29 cellular contexts compared by ENCODE assay signal in the genomic region with DNA sequence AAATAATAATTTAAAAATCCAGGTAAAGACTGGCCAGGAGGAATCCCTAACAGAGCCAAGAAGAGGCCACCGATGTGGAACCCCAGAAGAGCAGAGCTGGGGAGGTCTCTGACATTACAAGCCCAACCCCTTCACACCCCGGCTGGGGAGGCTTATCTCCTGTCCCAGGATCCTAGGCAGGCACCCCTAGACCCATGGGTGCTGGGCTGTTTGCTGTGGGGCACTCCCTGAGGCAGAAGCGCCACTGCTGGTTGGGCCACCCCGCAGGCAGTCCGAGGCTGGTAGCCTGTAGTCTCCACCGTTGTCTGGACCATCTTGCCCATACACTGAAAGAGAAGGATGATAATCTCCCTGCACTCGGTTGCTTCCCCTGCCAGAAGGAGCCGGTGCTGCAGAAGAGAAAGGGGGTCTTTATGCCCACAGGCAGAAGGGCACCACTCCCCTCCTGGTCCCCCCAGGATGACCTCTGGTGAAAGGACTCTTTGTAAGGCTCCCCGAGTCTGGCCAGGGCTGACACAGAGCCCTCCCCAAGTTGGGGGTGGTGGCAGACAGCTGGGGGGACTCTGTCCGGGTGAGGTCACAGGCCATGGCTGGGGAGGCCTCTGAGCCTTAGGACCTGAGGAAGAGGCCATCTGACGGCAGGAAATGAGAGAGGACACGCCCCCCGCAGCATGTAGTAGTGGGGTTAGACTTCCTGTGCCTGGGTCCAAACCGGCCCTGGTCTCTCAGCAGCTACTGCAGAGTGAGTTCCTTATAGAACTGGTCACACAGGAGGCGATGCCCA. TPM values are rescaled to one million over a fixed set of nuclear protein-coding genes. Genes with fewer than 3 reads are reported as not detected.
DNase-seq lines count a peak whose midpoint lies in the region; ATAC-seq, FAIRE-seq and TF ChIP-seq lines count a peak whose summit lies in the region.
"Had no signal": no experiment of that assay in that cellular context is flagged by ENCODE, and none has a peak within 500 bp of the region (broad histone marks: within the 10 kb centered on the region; RNA-seq: fewer than 3 reads in every experiment).

No MANE protein-coding gene starts in this region.

- H3K4me3 Mint-ChIP-seq in activated CD4-positive, alpha-beta memory T cell treated with anti-CD3 and anti-CD28 coated beads, Interleukin-2, amount 10 ng/mL, durations not matched to agents 7 days and 5 days = no peak overlapping the region
- no peak overlapping the region for H3K4me3 Mint-ChIP-seq in activated CD4-positive, alpha-beta memory T cell treated with anti-CD3 and anti-CD28 coated beads for 36 hours
- no peak overlapping the region for H3K4me3 Mint-ChIP-seq in activated CD8-positive, alpha-beta T cell treated with anti-CD3 and anti-CD28 coated beads, Interleukin-2, amount 10 ng/mL, durations not matched to agents 7 days and 5 days
- peak overlapping the region; percentile 50 for H3K4me3 Mint-ChIP-seq in neural crest cell
- H3K4me3 Mint-ChIP-seq: activated CD4-positive, alpha-beta T cell treated with anti-CD3 and anti-CD28 coated beads for 36 hours; central memory CD8-positive, alpha-beta T cell; H9; natural killer cell; stimulated activated naive B cell treated with anti-CD40 and anti-IgM and Interleukin-4, amounts not matched to agents 10 μg/mL and 1 μg/mL and 100 μg/mL, for 72 hours; T-helper 17 cell had no signal

- no peaks in the 10 kb centered on the region for H3K9me3 Mint-ChIP-seq in activated CD4-positive, alpha-beta memory T cell treated with anti-CD3 and anti-CD28 coated beads, Interleukin-2, amount 10 ng/mL, durations not matched to agents 7 days and 5 days
- H3K9me3 Mint-ChIP-seq in activated CD4-positive, alpha-beta memory T cell treated with anti-CD3 and anti-CD28 coated beads for 36 hours = no peaks in the 10 kb centered on the region
- no peaks in the 10 kb centered on the region for H3K9me3 Mint-ChIP-seq in activated CD8-positive, alpha-beta T cell treated with anti-CD3 and anti-CD28 coated beads, Interleukin-2, amount 10 ng/mL, durations not matched to agents 7 days and 5 days (ENCODE audit: insufficient read depth)
- no peaks in the 10 kb centered on the region for H3K9me3 Mint-ChIP-seq in neural crest cell
- H3K9me3 Mint-ChIP-seq: CD4-positive, alpha-beta memory T cell; central memory CD8-positive, alpha-beta T cell; H9; natural killer cell; stimulated activated naive B cell treated with anti-CD40 and anti-IgM and Interleukin-4, amounts not matched to agents 10 μg/mL and 1 μg/mL and 100 μg/mL, for 72 hours had no signal

- CTCF ChIA-PET in activated CD4-positive, alpha-beta memory T cell treated with anti-CD3 and anti-CD28 coated beads, Interleukin-2, amount 10 ng/mL, durations not matched to agents 7 days and 5 days (lab: Charles Lee) = interaction anchor here (0.6 to 1.4 kb wide), 3 partner anchors 20 to 270 kb away, joined by 3 read pairs; no protein-coding TSS in a partner anchor
- CTCF ChIA-PET in activated CD4-positive, alpha-beta memory T cell treated with anti-CD3 and anti-CD28 coated beads for 36 hours (lab: Charles Lee) = no interaction called here
- CTCF ChIA-PET in activated CD8-positive, alpha-beta T cell treated with anti-CD3 and anti-CD28 coated beads, Interleukin-2, amount 10 ng/mL, durations not matched to agents 7 days and 5 days (lab: Charles Lee) = no interaction called here

- intact Hi-C loops in activated CD4-positive, alpha-beta memory T cell treated with anti-CD3 and anti-CD28 coated beads for 36 hours (cut with micrococcal nuclease) = no loop called here

- no peak for TF ChIP-seq POLR2A in GM12891 (IDR thresholded peaks at IDR 0.05; ENCODE audit: low read depth, low read length)

- peak; percentile 29 for DNase-seq in activated CD4-positive, alpha-beta memory T cell treated with anti-CD3 and anti-CD28 coated beads, Interleukin-2, amount 10 ng/mL, durations not matched to agents 7 days and 5 days
- no peak for DNase-seq in activated CD4-positive, alpha-beta memory T cell treated with anti-CD3 and anti-CD28 coated beads for 36 hours
- DNase-seq in GM12891 (ENCODE audit: insufficient read length, low spot score) = no peak
- DNase-seq in activated CD8-positive, alpha-beta T cell treated with anti-CD3 and anti-CD28 coated beads, Interleukin-2, amount 10 ng/mL, durations not matched to agents 7 days and 5 days = peak; percentile 51
- peak; percentile 42 for DNase-seq in neural crest cell (ENCODE audit: low read depth, low spot score)
- no peak for DNase-seq in cerebellum (ENCODE audit: low spot score)
- DNase-seq in stimulated activated CD4-positive, alpha-beta T cell treated with anti-CD3 and anti-CD28 coated beads, Interleukin-2, amount 100 ng/mL, for 48 hours = no peak
- DNase-seq: activated CD4-positive, alpha-beta T cell treated with anti-CD3 and anti-CD28 coated beads for 36 hours; activated T-cell treated with anti-CD3 and anti-CD28 coated beads, Interleukin-2, amount 50 U/mL, for 48 hours; CD4-positive, alpha-beta memory T cell; esophagus squamous epithelium; foreskin melanocyte; H9; KG1; mammary epithelial cell; MM.1S; mucosa of descending colon; natural killer cell; NCI-H1417; NCI-H2081; NCI-H524 treated with DMSO at 0.1 percent for 48 hours; SHP77; stimulated activated CD4-positive, alpha-beta T cell treated with anti-CD3 and anti-CD28 coated beads, Interleukin-15, amount 100 ng/mL, for 24 hours; stimulated activated naive B cell treated with anti-CD40 and anti-IgM and Interleukin-4, amounts not matched to agents 10 μg/mL and 1 μg/mL and 100 μg/mL, for 72 hours; T-helper 17 cell had no signal

- H3K27ac Mint-ChIP-seq in activated CD4-positive, alpha-beta memory T cell treated with anti-CD3 and anti-CD28 coated beads, Interleukin-2, amount 10 ng/mL, durations not matched to agents 7 days and 5 days = peak overlapping the region; percentile 19
- H3K27ac Mint-ChIP-seq in activated CD4-positive, alpha-beta memory T cell treated with anti-CD3 and anti-CD28 coated beads for 36 hours = no peak overlapping the region
- H3K27ac Mint-ChIP-seq in activated CD8-positive, alpha-beta T cell treated with anti-CD3 and anti-CD28 coated beads, Interleukin-2, amount 10 ng/mL, durations not matched to agents 7 days and 5 days = peak overlapping the region; percentile 32
- H3K27ac Mint-ChIP-seq in neural crest cell (ENCODE audit: unreplicated experiment) = peak overlapping the region; percentile 94
- H3K27ac Mint-ChIP-seq: activated CD4-positive, alpha-beta T cell treated with anti-CD3 and anti-CD28 coated beads for 36 hours; CD4-positive, alpha-beta memory T cell; natural killer cell; stimulated activated naive B cell treated with anti-CD40 and anti-IgM and Interleukin-4, amounts not matched to agents 10 μg/mL and 1 μg/mL and 100 μg/mL, for 72 hours; T-helper 17 cell had no signal

- H3K36me3 Mint-ChIP-seq in activated CD4-positive, alpha-beta memory T cell treated with anti-CD3 and anti-CD28 coated beads, Interleukin-2, amount 10 ng/mL, durations not matched to agents 7 days and 5 days (ENCODE audit: low read depth) = no peaks in the 10 kb centered on the region
- H3K36me3 Mint-ChIP-seq in activated CD4-positive, alpha-beta memory T cell treated with anti-CD3 and anti-CD28 coated beads for 36 hours = no peaks in the 10 kb centered on the region
- H3K36me3 Mint-ChIP-seq in activated CD8-positive, alpha-beta T cell treated with anti-CD3 and anti-CD28 coated beads, Interleukin-2, amount 10 ng/mL, durations not matched to agents 7 days and 5 days (ENCODE audit: low read depth) = no peaks in the 10 kb centered on the region
- no peaks in the 10 kb centered on the region for H3K36me3 Mint-ChIP-seq in neural crest cell (ENCODE audit: low read depth)
- H3K36me3 Mint-ChIP-seq: CD4-positive, alpha-beta memory T cell; natural killer cell; stimulated activated naive B cell treated with anti-CD40 and anti-IgM and Interleukin-4, amounts not matched to agents 10 μg/mL and 1 μg/mL and 100 μg/mL, for 72 hours had no signal

- TF ChIP-seq CTCF in neural crest cell (conservative IDR thresholded peaks at IDR 0.05) = no peak

- ATAC-seq in activated CD8-positive, alpha-beta T cell treated with anti-CD3 and anti-CD28 coated beads, Interleukin-2, amount 10 ng/mL, durations not matched to agents 7 days and 5 days = peak; percentile 43
- ATAC-seq in GM21423 (IDR thresholded peaks at IDR 0.05; ENCODE audit: unreplicated experiment) = no peak
- ATAC-seq: activated CD4-positive, alpha-beta T cell treated with anti-CD3 and anti-CD28 coated beads for 36 hours; mucosa of descending colon; stimulated activated naive B cell treated with anti-CD40 and anti-IgM and Interleukin-4, amounts not matched to agents 10 μg/mL and 1 μg/mL and 100 μg/mL, for 72 hours; T-helper 17 cell had no signal

- peaks cover 11% of the 10 kb centered on the region for H3K4me1 Mint-ChIP-seq in activated CD4-positive, alpha-beta memory T cell treated with anti-CD3 and anti-CD28 coated beads, Interleukin-2, amount 10 ng/mL, durations not matched to agents 7 days and 5 days
- no peaks in the 10 kb centered on the region for H3K4me1 Mint-ChIP-seq in activated CD4-positive, alpha-beta memory T cell treated with anti-CD3 and anti-CD28 coated beads for 36 hours (ENCODE audit: low read depth)
- H3K4me1 Mint-ChIP-seq in activated CD8-positive, alpha-beta T cell treated with anti-CD3 and anti-CD28 coated beads, Interleukin-2, amount 10 ng/mL, durations not matched to agents 7 days and 5 days (ENCODE audit: low read depth) = peaks cover 17% of the 10 kb centered on the region
- H3K4me1 Mint-ChIP-seq in neural crest cell = peaks cover 51% of the 10 kb centered on the region
- H3K4me1 Mint-ChIP-seq: activated CD4-positive, alpha-beta T cell treated with anti-CD3 and anti-CD28 coated beads for 36 hours; stimulated activated naive B cell treated with anti-CD40 and anti-IgM and Interleukin-4, amounts not matched to agents 10 μg/mL and 1 μg/mL and 100 μg/mL, for 72 hours had no signal

- POLR2A ChIA-PET in activated CD4-positive, alpha-beta memory T cell treated with anti-CD3 and anti-CD28 coated beads, Interleukin-2, amount 10 ng/mL, durations not matched to agents 7 days and 5 days (lab: Charles Lee) = interaction anchor here (0.8 kb wide), 1 partner anchor 34 kb away, joined by 3 read pairs; the partner anchor contains the start of gene CFAP20
- POLR2A ChIA-PET in activated CD4-positive, alpha-beta memory T cell treated with anti-CD3 and anti-CD28 coated beads for 36 hours (lab: Charles Lee) = no interaction called here
- POLR2A ChIA-PET in activated CD8-positive, alpha-beta T cell treated with anti-CD3 and anti-CD28 coated beads, Interleukin-2, amount 10 ng/mL, durations not matched to agents 7 days and 5 days (lab: Charles Lee) = no interaction called here

- H3K27me3 Mint-ChIP-seq in activated CD4-positive, alpha-beta memory T cell treated with anti-CD3 and anti-CD28 coated beads, Interleukin-2, amount 10 ng/mL, durations not matched to agents 7 days and 5 days = peaks cover 3% of the 10 kb centered on the region
- peaks cover 2% of the 10 kb centered on the region for H3K27me3 Mint-ChIP-seq in activated CD4-positive, alpha-beta memory T cell treated with anti-CD3 and anti-CD28 coated beads for 36 hours
- peaks cover 6% of the 10 kb centered on the region for H3K27me3 Mint-ChIP-seq in activated CD8-positive, alpha-beta T cell treated with anti-CD3 and anti-CD28 coated beads, Interleukin-2, amount 10 ng/mL, durations not matched to agents 7 days and 5 days (ENCODE audit: low read depth)
- no peaks in the 10 kb centered on the region for H3K27me3 Mint-ChIP-seq in neural crest cell (ENCODE audit: low read depth)
- H3K27me3 Mint-ChIP-seq: central memory CD8-positive, alpha-beta T cell had no signal

- FAIRE-seq in GM12891 (lab: Jason Lieb, UNC) = peak; percentile 9
- FAIRE-seq: A204.1, endometrium had no signal

RNA-seq across cellular contexts. Expression of gene CFAP20, which starts 34.2 kb away (rescaled TPM):
- total RNA-seq in activated CD4-positive, alpha-beta memory T cell treated with anti-CD3 and anti-CD28 coated beads, Interleukin-2, amount 10 ng/mL, durations not matched to agents 7 days and 5 days = 10 to 100 TPM; 36.1 to 37.8 TPM
- 10 to 100 TPM; 37.2 to 38.6 TPM for total RNA-seq in activated CD4-positive, alpha-beta memory T cell treated with anti-CD3 and anti-CD28 coated beads for 36 hours
- 26.3 TPM for polyA plus RNA-seq in GM12891 (2012; ENCODE audit: low read depth, missing spikeins)
- total RNA-seq in activated CD8-positive, alpha-beta T cell treated with anti-CD3 and anti-CD28 coated beads, Interleukin-2, amount 10 ng/mL, durations not matched to agents 7 days and 5 days = 10 to 100 TPM; 48.1 to 48.4 TPM
- 72.1 and 73.1 TPM in 2 replicates for total RNA-seq in neural crest cell
- total RNA-seq in cerebellum = 61.4 TPM

Comparison
In these comparisons a context has a peak if more than half of its experiments do, and no peak if none do; other contexts are left out.
1. DNase-seq: peak in activated CD4-positive, alpha-beta memory T cell treated with anti-CD3 and anti-CD28 coated beads, Interleukin-2, amount 10 ng/mL, durations not matched to agents 7 days and 5 days (single experiment), activated CD8-positive, alpha-beta T cell treated with anti-CD3 and anti-CD28 coated beads, Interleukin-2, amount 10 ng/mL, durations not matched to agents 7 days and 5 days (single experiment) and neural crest cell (single experiment); none in activated CD4-positive, alpha-beta memory T cell treated with anti-CD3 and anti-CD28 coated beads for 36 hours (single experiment), GM12891 (single experiment), cerebellum (single experiment) and stimulated activated CD4-positive, alpha-beta T cell treated with anti-CD3 and anti-CD28 coated beads, Interleukin-2, amount 100 ng/mL, for 48 hours (0 of 2).